1 cellular context compared by ENCODE assay signal in the genomic region with DNA sequence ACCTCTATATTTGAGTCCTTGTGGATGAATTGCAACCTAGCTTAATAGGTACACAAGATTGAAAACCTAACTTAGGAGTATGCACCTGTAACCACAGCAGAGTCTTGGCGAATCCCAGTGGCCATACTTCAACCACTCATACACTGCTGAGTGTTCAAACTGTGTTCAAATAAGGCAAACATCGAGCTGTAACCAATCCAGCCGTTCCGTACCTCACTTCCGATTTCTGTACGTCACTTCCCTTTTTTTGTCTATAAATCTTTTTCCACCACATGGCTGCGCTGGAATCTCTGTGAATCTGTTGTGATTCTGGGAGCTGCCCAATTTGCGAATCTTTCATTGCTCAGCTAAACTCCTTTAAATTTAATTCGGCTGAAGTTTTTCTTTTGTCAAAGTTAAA.
TF ChIP-seq lines count a peak whose summit lies in the region.

No MANE protein-coding gene starts in this region.

TF ChIP-seq in K562, 482 proteins besides CTCF, POLR2A, EP300 and RAD21 (continued from another document):
- TF ChIP-seq, protein P1, sequence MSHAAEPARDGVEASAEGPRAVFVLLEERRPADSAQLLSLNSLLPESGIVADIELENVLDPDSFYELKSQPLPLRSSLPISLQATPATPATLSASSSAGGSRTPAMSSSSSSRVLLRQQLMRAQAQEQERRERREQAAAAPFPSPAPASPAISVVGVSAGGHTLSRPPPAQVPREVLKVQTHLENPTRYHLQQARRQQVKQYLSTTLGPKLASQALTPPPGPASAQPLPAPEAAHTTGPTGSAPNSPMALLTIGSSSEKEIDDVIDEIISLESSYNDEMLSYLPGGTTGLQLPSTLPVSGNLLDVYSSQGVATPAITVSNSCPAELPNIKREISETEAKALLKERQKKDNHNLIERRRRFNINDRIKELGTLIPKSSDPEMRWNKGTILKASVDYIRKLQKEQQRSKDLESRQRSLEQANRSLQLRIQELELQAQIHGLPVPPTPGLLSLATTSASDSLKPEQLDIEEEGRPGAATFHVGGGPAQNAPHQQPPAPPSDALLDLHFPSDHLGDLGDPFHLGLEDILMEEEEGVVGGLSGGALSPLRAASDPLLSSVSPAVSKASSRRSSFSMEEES (CRISPR knock-in tag; IDR thresholded peaks at IDR 0.05) = no peak
- TF ChIP-seq, protein P2, sequence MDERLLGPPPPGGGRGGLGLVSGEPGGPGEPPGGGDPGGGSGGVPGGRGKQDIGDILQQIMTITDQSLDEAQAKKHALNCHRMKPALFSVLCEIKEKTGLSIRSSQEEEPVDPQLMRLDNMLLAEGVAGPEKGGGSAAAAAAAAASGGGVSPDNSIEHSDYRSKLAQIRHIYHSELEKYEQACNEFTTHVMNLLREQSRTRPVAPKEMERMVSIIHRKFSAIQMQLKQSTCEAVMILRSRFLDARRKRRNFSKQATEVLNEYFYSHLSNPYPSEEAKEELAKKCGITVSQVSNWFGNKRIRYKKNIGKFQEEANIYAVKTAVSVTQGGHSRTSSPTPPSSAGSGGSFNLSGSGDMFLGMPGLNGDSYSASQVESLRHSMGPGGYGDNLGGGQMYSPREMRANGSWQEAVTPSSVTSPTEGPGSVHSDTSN (CRISPR knock-in tag; IDR thresholded peaks at IDR 0.05; ENCODE audit: low read depth) = no peak
- TF ChIP-seq, protein P2 (tag; conservative IDR thresholded peaks at IDR 0.05; ENCODE audit: low read depth) = 0 out of 2 replicates have a peak, but pooled peaks have one; percentile 31
- peak; percentile 50; the same call in 1 of the 2 replicates for TF ChIP-seq L3MBTL2 (IDR thresholded peaks at IDR 0.05)
- no peak for TF ChIP-seq ATF1 (CRISPR knock-in tag; IDR thresholded peaks at IDR 0.05)
- peak; percentile 56; the same call in 1 of the 2 replicates for TF ChIP-seq ATF1 (tag; IDR thresholded peaks at IDR 0.05)
- TF ChIP-seq GABPA (tag; conservative IDR thresholded peaks at IDR 0.05; ENCODE audit: low read depth) = peak; percentile 80
